16 cellular contexts compared by ENCODE assay signal in the genomic region with DNA sequence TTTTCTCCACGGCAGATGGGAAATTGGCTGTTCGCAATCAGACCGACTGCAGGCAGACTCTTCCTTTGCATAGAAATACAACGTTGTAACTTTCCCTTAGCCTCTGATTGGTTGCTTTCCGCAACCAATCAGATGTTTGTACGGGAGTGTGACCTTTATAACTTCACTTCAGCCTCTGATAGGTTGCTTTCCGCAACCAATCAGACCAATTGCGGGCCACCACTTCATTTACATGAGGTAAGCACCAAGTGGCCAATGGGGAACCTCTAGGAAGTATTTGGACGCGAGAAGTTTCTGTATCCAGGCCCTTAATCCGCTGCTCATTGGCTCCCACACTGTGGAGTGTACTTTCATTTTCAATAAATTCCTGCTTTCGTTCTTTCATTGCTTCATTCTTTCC. TPM values are rescaled to one million over a fixed set of nuclear protein-coding genes. Genes with fewer than 3 reads are reported as not detected.
DNase-seq lines count a peak whose midpoint lies in the region; ATAC-seq, FAIRE-seq and TF ChIP-seq lines count a peak whose summit lies in the region.
"Had no signal": no experiment of that assay in that cellular context is flagged by ENCODE, and none has a peak within 500 bp of the region (broad histone marks: within the 10 kb centered on the region; RNA-seq: fewer than 3 reads in every experiment).

No MANE protein-coding gene starts in this region.

- H2AFZ ChIP-seq in mammary epithelial cell (ENCODE audit: low read depth, low read length): no peak overlapping the region
- H2AFZ ChIP-seq: GM23248 had no signal

- H3K9ac ChIP-seq in mammary epithelial cell (ENCODE audit: insufficient read depth, low read length): no peak overlapping the region
- H3K9ac ChIP-seq: GM23248 had no signal

- in situ Hi-C loops in mammary epithelial cell (cut with MboI; ENCODE audit: low sequenced_read_pairs in 2 of 2): no loop called here

- BruUV-seq in MCF 10A (replicated peaks; lab: Mats Ljungman, UMichigan) (no TSS peak), mammary epithelial cell (replicated peaks; lab: Mats Ljungman, UMichigan) (no TSS peak)

- no peak for TF ChIP-seq CTCF in MCF 10A (IDR thresholded peaks at IDR 0.05; ENCODE audit: unreplicated experiment)
- TF ChIP-seq CTCF in mammary epithelial cell (conservative IDR thresholded peaks at IDR 0.05 in 1 of 2, IDR thresholded peaks at IDR 0.05 in 1 of 2; ENCODE audit: extremely low read depth in 1 of 2, insufficient read depth in 1 of 2, low read depth in 1 of 2, low read length in 2 of 2): no peak
- TF ChIP-seq CTCF in bronchial epithelial cell (IDR thresholded peaks at IDR 0.05; ENCODE audit: insufficient read depth, low read length, severe bottlenecking): no peak
- TF ChIP-seq CTCF in osteocyte (IDR thresholded peaks at IDR 0.05): no peak
- no peak for TF ChIP-seq CTCF in Peyer's patch (IDR thresholded peaks at IDR 0.05)

- TF ChIP-seq POLR2A in Peyer's patch (IDR thresholded peaks at IDR 0.05): no peak

- H4K20me1 ChIP-seq in mammary epithelial cell (ENCODE audit: insufficient read depth, low read length): no peaks in the 10 kb centered on the region

- H3K27me3 ChIP-seq in mammary epithelial cell (ENCODE audit: insufficient read depth, low read length) (no peaks in the 10 kb centered on the region), bronchial epithelial cell (ENCODE audit: control insufficient read depth, insufficient read depth, low read length) (no peaks in the 10 kb centered on the region), Peyer's patch (no peaks in the 10 kb centered on the region)

- H3K4me1 Mint-ChIP-seq in MCF 10A (ENCODE audit: insufficient read depth, unreplicated experiment) (peaks cover 14% of the 10 kb centered on the region), osteocyte (ENCODE audit: unreplicated experiment) (peaks cover 37% of the 10 kb centered on the region)

- H3K79me2 ChIP-seq in mammary epithelial cell (ENCODE audit: insufficient read depth, low read length): peaks cover 23% of the 10 kb centered on the region

- H3K36me3 ChIP-seq in mammary epithelial cell (ENCODE audit: insufficient read depth, low read length) (no peaks in the 10 kb centered on the region), bronchial epithelial cell (ENCODE audit: control insufficient read depth, insufficient read depth, low read length) (peaks cover 2% of the 10 kb centered on the region), Peyer's patch (no peaks in the 10 kb centered on the region)

- intact Hi-C loops in MCF 10A (cut with micrococcal nuclease): no loop called here
- intact Hi-C loops in mammary epithelial cell (cut with micrococcal nuclease): no loop called here

- dilution Hi-C loops in mammary epithelial cell (cut with HindIII; ENCODE audit: low sequenced_read_pairs): no loop called here

- DNase-seq in MCF 10A (ENCODE audit: unreplicated experiment) (no peak), mammary epithelial cell (no peak), bronchial epithelial cell (ENCODE audit: low read depth) (no peak), osteocyte (ENCODE audit: extremely low spot score, unreplicated experiment) (no peak), Peyer's patch (no peak)
- DNase-seq: ACHN; C1 segment of cervical spinal cord; CD4-positive, alpha-beta memory T cell; DMS79; GM23248 had no signal

- H3K27me3 Mint-ChIP-seq in MCF 10A (ENCODE audit: insufficient read depth, unreplicated experiment) (no peaks in the 10 kb centered on the region), osteocyte (ENCODE audit: unreplicated experiment) (no peaks in the 10 kb centered on the region)
- H3K27me3 Mint-ChIP-seq: CD4-positive, alpha-beta memory T cell had no signal

- peak; percentile 58 for FAIRE-seq in bronchial epithelial cell (lab: Jason Lieb, UNC)
- FAIRE-seq: GM12878, GM18507, H54 had no signal

- H3K36me3 Mint-ChIP-seq in MCF 10A (ENCODE audit: insufficient read depth, unreplicated experiment) (peaks cover 16% of the 10 kb centered on the region), osteocyte (ENCODE audit: unreplicated experiment) (peaks cover 8% of the 10 kb centered on the region)

- CTCF ChIA-PET in MCF 10A (lab: Yijun Ruan, JAX): no interaction called here
- CTCF ChIA-PET in mammary epithelial cell (lab: Charles Lee; ENCODE audit: low non-redundant PET): no interaction called here

- no peaks in the 10 kb centered on the region for H3K9me3 Mint-ChIP-seq in MCF 10A (ENCODE audit: unreplicated experiment)
- H3K9me3 Mint-ChIP-seq in osteocyte (ENCODE audit: unreplicated experiment): no peaks in the 10 kb centered on the region

- H3K4me3 ChIP-seq in mammary epithelial cell (replicated peaks in 1 of 3; ENCODE audit: insufficient read depth in 1 of 3, low read depth in 2 of 3, low read length in 3 of 3) (no peak overlapping the region), bronchial epithelial cell (ENCODE audit: low read depth, low read length) (no peak overlapping the region), Peyer's patch (no peak overlapping the region)
- H3K4me3 ChIP-seq: GM12878, GM23248 had no signal

- peaks cover 14% of the 10 kb centered on the region for H3K4me1 ChIP-seq in mammary epithelial cell (ENCODE audit: insufficient read depth, low read length)
- H3K4me1 ChIP-seq in Peyer's patch: no peaks in the 10 kb centered on the region

- no peak overlapping the region for H3K27ac ChIP-seq in mammary epithelial cell (ENCODE audit: insufficient read depth, low read depth, low read length)
- H3K27ac ChIP-seq in Peyer's patch: no peak overlapping the region
- H3K27ac ChIP-seq: GM23248 had no signal

- POLR2A ChIA-PET in MCF 10A (lab: Yijun Ruan, JAX): no interaction called here

- H3K4me3 Mint-ChIP-seq in MCF 10A (ENCODE audit: unreplicated experiment) (no peak overlapping the region), osteocyte (ENCODE audit: unreplicated experiment) (no peak overlapping the region)
- H3K4me3 Mint-ChIP-seq: CD4-positive, alpha-beta memory T cell had no signal

- no peaks in the 10 kb centered on the region for H3K9me3 ChIP-seq in mammary epithelial cell (replicated peaks; ENCODE audit: insufficient read depth, low read length)
- H3K9me3 ChIP-seq in Peyer's patch: no peaks in the 10 kb centered on the region

- H3K27ac Mint-ChIP-seq in MCF 10A (ENCODE audit: low read depth, unreplicated experiment) (peak overlapping the region; percentile 23), osteocyte (ENCODE audit: unreplicated experiment) (peak overlapping the region; percentile 10)

- WGBS in mammary epithelial cell (ENCODE audit: low coverage, missing lambda C conversion rate): 90% methylated on average over 12 of the region's 12 CpGs

- H3K4me2 ChIP-seq in mammary epithelial cell (ENCODE audit: insufficient read depth, low read depth, low read length): no peak overlapping the region

- ATAC-seq in HG03139 (IDR thresholded peaks at IDR 0.05; ENCODE audit: unreplicated experiment) (no peak), HG02938 (IDR thresholded peaks at IDR 0.05; ENCODE audit: unreplicated experiment) (no peak)
- ATAC-seq: GM12878, HCT116 had no signal

RNA-seq across cellular contexts. Expression of gene SLC25A12, which starts 19.1 kb away (rescaled TPM):
- total RNA-seq in MCF 10A (2022): 11.5 and 12.5 TPM in 2 replicates
- total RNA-seq in mammary epithelial cell: 10 to 100 TPM; 18.6 to 22.8 TPM
- polyA plus RNA-seq in mammary epithelial cell: 18.5 TPM
- 24.2 TPM for polyA minus RNA-seq in mammary epithelial cell
- total RNA-seq in bronchial epithelial cell: 7.2 and 9.5 TPM in 2 replicates
- 16.5 and 18.7 TPM in 2 replicates for total RNA-seq in osteocyte
- total RNA-seq in Peyer's patch: 10 to 100 TPM in 3 of 4 donors, 1 to 10 TPM in 1; 9.6 to 18.2 (median 14.6) TPM

RNA-seq across cellular contexts. Expression of gene HAT1, which starts 47.3 kb away (rescaled TPM):
- 40.7 and 41.8 TPM in 2 replicates for total RNA-seq in MCF 10A (2022)
- 10 to 100 TPM; 30.8 to 56.3 TPM for total RNA-seq in mammary epithelial cell
- 56.0 TPM for polyA plus RNA-seq in mammary epithelial cell
- polyA minus RNA-seq in mammary epithelial cell: 18.9 TPM
- total RNA-seq in bronchial epithelial cell: 25.8 and 30.0 TPM in 2 replicates
- 44.6 and 45.7 TPM in 2 replicates for total RNA-seq in osteocyte
- 10 to 100 TPM in 3 of 4 donors, 1 to 10 TPM in 1; 8.7 to 19.0 (median 12.3) TPM for total RNA-seq in Peyer's patch
